In the genomic region with DNA sequence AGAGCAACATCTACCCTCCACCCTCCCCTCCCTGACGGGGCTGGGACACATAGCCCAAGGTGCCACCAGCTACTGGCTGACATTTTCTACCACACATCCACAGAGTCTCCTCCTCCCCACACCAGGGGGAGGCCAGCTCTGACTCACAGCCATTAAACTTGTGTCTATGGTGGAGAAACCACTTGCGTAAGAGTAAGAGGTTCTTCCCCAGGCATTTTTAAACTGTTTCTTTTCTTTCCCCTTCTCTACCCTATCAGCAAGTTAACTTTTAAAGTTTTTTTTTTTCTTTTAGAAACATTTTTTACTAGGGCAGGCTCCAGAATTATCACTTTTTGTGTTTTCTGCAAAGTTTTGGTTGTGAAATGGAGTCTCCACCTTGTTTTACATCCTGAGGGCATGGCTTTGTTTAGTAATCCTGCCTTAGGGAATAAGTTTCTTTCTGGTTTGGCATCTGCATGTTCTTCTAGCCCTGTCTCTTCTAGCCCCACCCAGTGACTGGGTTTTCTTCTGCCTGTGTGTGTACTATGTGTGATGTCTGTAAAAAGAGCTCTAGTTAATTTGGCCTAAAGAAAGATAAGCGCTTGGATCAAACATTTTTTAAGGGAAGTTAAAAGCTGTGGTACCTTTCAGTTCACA, we compare ENCODE assay signal across 13 cellular contexts.
DNase-seq lines count a peak whose midpoint lies in the region; ATAC-seq and TF ChIP-seq lines count a peak whose summit lies in the region.
"Had no signal": no experiment of that assay in that cellular context is flagged by ENCODE, and none has a peak within 500 bp of the region (broad histone marks: within the 10 kb centered on the region; RNA-seq: fewer than 3 reads in every experiment).

No MANE protein-coding gene starts in this region.

- no peak overlapping the region for H3K4me3 ChIP-seq in foreskin fibroblast (ENCODE audit: low read depth in 1 of 2, low read length in 2 of 2)
- H3K4me3 ChIP-seq: dorsolateral prefrontal cortex had no signal

- ATAC-seq in HG03457 (IDR thresholded peaks at IDR 0.05; ENCODE audit: unreplicated experiment) = no peak

- TF ChIP-seq CTCF in foreskin fibroblast (IDR thresholded peaks at IDR 0.05; ENCODE audit: low read depth, low read length) = no peak

- DNase-seq in AG08395 (ENCODE audit: low spot score) (peak; percentile 17), H4 (ENCODE audit: low spot score) (peak; percentile 45), SIG-M5 (lab: John Stamatoyannopoulos, UW) (peak; percentile 8), foreskin fibroblast (peak; percentile 56 to 77), NCI-H1092 treated with DMSO at 0.1 percent for 48 hours (lab: John Stamatoyannopoulos, UW) (no peak), GM19238 (ENCODE audit: insufficient read length, low spot score) (no peak), cerebellum (ENCODE audit: low spot score) (no peak)
- DNase-seq: activated CD8-positive, alpha-beta memory T cell treated with anti-CD3 and anti-CD28 coated beads, Interleukin-2, amount 50 U/mL, for 48 hours; amniotic stem cell; dorsolateral prefrontal cortex; NCI-H1436; NCI-H524 had no signal

Comparison
In these comparisons a context has a peak if more than half of its experiments do, and no peak if none do; other contexts are left out.
1. DNase-seq: peak in AG08395 (single experiment), H4 (single experiment), SIG-M5 (single experiment) and foreskin fibroblast (2 of 2); none in NCI-H1092 treated with DMSO at 0.1 percent for 48 hours (single experiment), GM19238 (single experiment) and cerebellum (single experiment).